9 cellular contexts compared by ENCODE assay signal in genomic region chr10:73159038-73159648, GRCh38. TPM values are rescaled to one million over a fixed set of nuclear protein-coding genes. Genes with fewer than 3 reads are reported as not detected.
DNase-seq lines count a peak whose midpoint lies in the region; ATAC-seq and TF ChIP-seq lines count a peak whose summit lies in the region.
"Had no signal": no experiment of that assay in that cellular context is flagged by ENCODE, and none has a peak within 500 bp of the region (broad histone marks: within the 10 kb centered on the region; RNA-seq: fewer than 3 reads in every experiment).

No MANE protein-coding gene starts in this region.

- H3K27me3 ChIP-seq in CD8-positive, alpha-beta T cell (ENCODE audit: insufficient read depth, low read length): no peaks in the 10 kb centered on the region
- H3K27me3 ChIP-seq in prostate gland (replicated peaks; ENCODE audit: insufficient read depth): no peaks in the 10 kb centered on the region
- H3K27me3 ChIP-seq: SJSA1 had no signal

- no peaks in the 10 kb centered on the region for H3K9me3 Mint-ChIP-seq in CD8-positive, alpha-beta T cell

- CTCF ChIA-PET in CD8-positive, alpha-beta T cell (lab: Charles Lee): interaction anchor here (0.6 to 2.9 kb wide), 24 partner anchors 9 to 967 kb away, joined by 3 to 66 read pairs (median 4); partner anchors contain the start of genes ECD, FAM149B1, NUDT13 and P4HA1
- CTCF ChIA-PET in HEK293T (lab: Yijun Ruan, JAX): interaction anchor here (1.1 to 2.0 kb wide), 3 partner anchors 9 to 62 kb away, joined by 5 to 7 read pairs (median 5); partner anchors contain the start of genes ECD, FAM149B1 and P4HA1

- ATAC-seq in CD8-positive, alpha-beta T cell: peak; percentile 71
- ATAC-seq in HG02884 (IDR thresholded peaks at IDR 0.05; ENCODE audit: unreplicated experiment): no peak
- no peak for ATAC-seq in GM19023 (IDR thresholded peaks at IDR 0.05; ENCODE audit: unreplicated experiment)

- intact Hi-C loops in CD8-positive, alpha-beta T cell (cut with DNase I, micrococcal nuclease): loop anchor here (1.0 kb wide), 3 partner anchors 9 to 795 kb away; partner anchors contain the start of genes P4HA1 (in 2 of the 2), ECD (in 1 of the 2) and FAM149B1 (in 1 of the 2)
- intact Hi-C loops in prostate gland (cut with DNase I): loop anchor here (5.0 kb wide), 1 partner anchor 797 kb away; no protein-coding TSS in a partner anchor

- no peak for TF ChIP-seq POLR2A in prostate gland (IDR thresholded peaks at IDR 0.05)

- H3K36me3 Mint-ChIP-seq in CD8-positive, alpha-beta T cell: peaks cover 60% of the 10 kb centered on the region

- H3K36me3 ChIP-seq in CD8-positive, alpha-beta T cell (ENCODE audit: insufficient read depth, low read length): peaks cover 7% of the 10 kb centered on the region
- peaks cover 0 to 6% of the 10 kb centered on the region in 2 donors for H3K36me3 ChIP-seq in prostate gland

- WGBS in prostate gland: 11% methylated on average over 5 of the region's 5 CpGs

- POLR2A ChIA-PET in CD8-positive, alpha-beta T cell (lab: Charles Lee): interaction anchor here (4.2 kb wide), 1 partner anchor 64 kb away, joined by 21 read pairs; the partner anchor contains the start of gene P4HA1
- POLR2A ChIA-PET in HEK293T (lab: Yijun Ruan, JAX): interaction anchor here (1.2 kb wide), 1 partner anchor 9 kb away, joined by 3 read pairs; the partner anchor contains the start of genes ECD and FAM149B1

- H3K4me3 ChIP-seq in CD8-positive, alpha-beta T cell (ENCODE audit: low read depth, low read length): no peak overlapping the region
- no peak overlapping the region for H3K4me3 ChIP-seq in prostate gland
- H3K4me3 ChIP-seq: SJSA1 had no signal

- no peaks in the 10 kb centered on the region for H3K9me3 ChIP-seq in CD8-positive, alpha-beta T cell (ENCODE audit: low read length)
- H3K9me3 ChIP-seq in prostate gland: no peaks in the 10 kb centered on the region

- H3K4me3 Mint-ChIP-seq in CD8-positive, alpha-beta T cell: no peak overlapping the region

- H3K4me1 Mint-ChIP-seq in CD8-positive, alpha-beta T cell (ENCODE audit: low read depth): peaks cover 38% of the 10 kb centered on the region

- DNase-seq in CD8-positive, alpha-beta T cell: peak; percentile 22 to 70 (median 55)
- DNase-seq in HEK293T (ENCODE audit: extremely low spot score) (peak; percentile 47), RPMI8226 (peak; percentile 35), globus pallidus (ENCODE audit: low spot score) (peak; percentile 56), prostate gland (ENCODE audit: low spot score) (peak; percentile 37)
- DNase-seq in activated gamma-delta T cell treated with anti-CD3 and anti-CD28 coated beads, Interleukin-2, amount 50 U/mL, for 16 hours (ENCODE audit: low read depth): peak; percentile 14

- H3K4me1 ChIP-seq in CD8-positive, alpha-beta T cell (ENCODE audit: insufficient read depth, low read length): peaks cover 13% of the 10 kb centered on the region
- H3K4me1 ChIP-seq in prostate gland (replicated peaks): no peaks in the 10 kb centered on the region
- H3K4me1 ChIP-seq: SJSA1 had no signal

- peak; percentile 88 for TF ChIP-seq CTCF in CD8-positive, alpha-beta T cell (IDR thresholded peaks at IDR 0.05)
- peak; percentile 26 to 73 (median 64) for TF ChIP-seq CTCF in prostate gland (IDR thresholded peaks at IDR 0.05)

- no peaks in the 10 kb centered on the region for H3K27me3 Mint-ChIP-seq in CD8-positive, alpha-beta T cell (ENCODE audit: low read depth)

- H3K27ac Mint-ChIP-seq in CD8-positive, alpha-beta T cell: no peak overlapping the region

- no peak overlapping the region for H3K27ac ChIP-seq in CD8-positive, alpha-beta T cell (ENCODE audit: low read depth, low read length)
- H3K27ac ChIP-seq in prostate gland: no peak overlapping the region
- H3K27ac ChIP-seq: SJSA1 had no signal

TF ChIP-seq in HEK293T, 16 proteins besides CTCF, POLR2A, EP300 and RAD21:
- no peak for TF ChIP-seq ZNF384 (IDR thresholded peaks at IDR 0.05)
- TF ChIP-seq FOXM1 (IDR thresholded peaks at IDR 0.05; ENCODE audit: borderline replicate concordance): no peak
- TF ChIP-seq PKNOX1 (IDR thresholded peaks at IDR 0.05): no peak
- TF ChIP-seq FOXA1 (IDR thresholded peaks at IDR 0.05): no peak
- no peak for TF ChIP-seq FOXK2 (IDR thresholded peaks at IDR 0.05)
- TF ChIP-seq L3MBTL2 (conservative IDR thresholded peaks at IDR 0.05): no peak

RNA-seq across cellular contexts. Expression of gene ECD, which starts 8.7 kb away (rescaled TPM):
- 10 to 100 TPM; 56.5 to 59.1 TPM for total RNA-seq in CD8-positive, alpha-beta T cell
- total RNA-seq in prostate gland: 10 to 100 TPM; 26.0 to 40.7 TPM

RNA-seq across cellular contexts. Expression of gene FAM149B1, which starts 8.8 kb away (rescaled TPM):
- 1 to 10 TPM; 5.9 to 6.3 TPM for total RNA-seq in CD8-positive, alpha-beta T cell
- 10 to 100 TPM; 15.8 to 17.7 TPM for total RNA-seq in prostate gland

RNA-seq across cellular contexts. Expression of gene NUDT13, which starts 48.9 kb away (rescaled TPM):
- under 1 TPM; 0.50 to 0.71 TPM for total RNA-seq in CD8-positive, alpha-beta T cell
- total RNA-seq in prostate gland: 1 to 10 TPM in 1 of 2 donors, under 1 TPM in 1; 0.97 to 1.6 TPM
